Comparison of ENCODE assay signal across 8 cellular contexts in the genomic region with DNA sequence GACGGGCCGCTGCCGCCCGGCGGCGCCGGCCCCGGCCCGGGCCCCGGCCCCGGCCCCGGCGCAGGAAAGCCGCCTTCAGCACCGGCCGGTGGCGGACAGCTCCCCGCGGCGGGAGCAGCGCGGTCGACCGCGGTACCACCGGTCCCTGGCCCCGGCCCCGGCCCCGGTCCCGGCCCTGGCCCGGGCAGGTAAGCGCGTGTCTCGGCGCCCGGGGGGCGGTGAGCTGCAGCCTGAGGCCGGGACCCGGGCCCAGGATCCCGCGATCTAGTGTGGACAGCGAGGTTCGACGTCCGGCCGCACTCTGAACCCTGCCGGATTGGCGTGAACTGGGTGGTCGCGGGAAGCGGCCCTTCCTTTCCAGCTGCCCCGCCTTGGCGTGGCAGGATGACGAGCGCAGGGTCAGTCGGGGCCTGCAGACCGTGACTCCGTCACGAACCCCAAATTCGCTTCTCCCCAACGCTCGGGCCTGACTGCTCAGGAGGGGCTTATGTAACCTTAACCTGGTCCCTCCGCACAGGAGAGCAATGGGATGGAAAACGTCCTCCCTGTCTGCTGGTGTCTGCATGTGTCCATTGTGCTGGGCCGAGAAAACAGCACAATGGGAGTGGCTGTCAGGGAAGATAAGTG. TPM values are rescaled to one million over a fixed set of nuclear protein-coding genes. Genes with fewer than 3 reads are reported as not detected.
A peak's percentile ranks its signal among the peaks of the same experiment; 100 is the strongest.
DNase-seq lines count a peak whose midpoint lies in the region; ATAC-seq, FAIRE-seq and TF ChIP-seq lines count a peak whose summit lies in the region.

No MANE protein-coding gene starts in this region.

- no peak for FAIRE-seq in frontal cortex (lab: Jason Lieb, UNC)

- peak overlapping the region; percentile 67 for H3K27ac ChIP-seq in caudate nucleus (ENCODE audit: low read depth, low read length)
- H3K27ac ChIP-seq in lower lobe of right lung = no peak overlapping the region

- no peaks in the 10 kb centered on the region for H3K9me3 ChIP-seq in lower lobe of right lung

- DNase-seq in NCI-H510A treated with DMSO at 0.1 percent for 48 hours (lab: John Stamatoyannopoulos, UW) = peak; percentile 0
- no peak for DNase-seq in NCI-H510A (lab: John Stamatoyannopoulos, UW)
- DNase-seq in T-helper 1 cell = peak in 4 of 5 donors; percentile 17 to 48 (median 30)
- peak in 5 of 61 donors; percentile 19 to 64 (median 49) for DNase-seq in caudate nucleus (lab: John Stamatoyannopoulos, UW)
- peak; percentile 66 for DNase-seq in lower lobe of right lung
- peak; percentile 27 for DNase-seq in stimulated activated CD8-positive, alpha-beta memory T cell treated with anti-CD3 and anti-CD28 coated beads, Interleukin-7, amount 100 ng/mL, for 24 hours (ENCODE audit: low read depth)
- no peak for DNase-seq in frontal cortex (ENCODE audit: low spot score in 2 of 2)

- TF ChIP-seq CTCF in lower lobe of right lung (IDR thresholded peaks at IDR 0.05) = no peak

- peaks cover 4% of the 10 kb centered on the region for H3K27me3 ChIP-seq in lower lobe of right lung (ENCODE audit: low read depth)

- intact Hi-C loops in lower lobe of right lung (cut with DNase I) = no loop called here

- H3K4me3 ChIP-seq in lower lobe of right lung = peak overlapping the region; percentile 49

- H3K4me1 ChIP-seq in lower lobe of right lung = peaks cover 18% of the 10 kb centered on the region

- no peaks in the 10 kb centered on the region for H3K36me3 ChIP-seq in lower lobe of right lung

- ATAC-seq in HG03060 (IDR thresholded peaks at IDR 0.05; ENCODE audit: low read depth, unreplicated experiment) (peak; percentile 16), lower lobe of right lung (peak; percentile 76 to 87)

RNA-seq across cellular contexts. Expression of gene BSN, which starts 0.5 kb away (rescaled TPM):
- total RNA-seq in lower lobe of right lung = 0.35 TPM
- total RNA-seq in frontal cortex = 5.3 TPM

Comparison
In these comparisons a context has a peak if more than half of its experiments do, and no peak if none do; other contexts are left out.
1. DNase-seq: peak in NCI-H510A treated with DMSO at 0.1 percent for 48 hours (single experiment), T-helper 1 cell (4 of 5), lower lobe of right lung (single experiment) and stimulated activated CD8-positive, alpha-beta memory T cell treated with anti-CD3 and anti-CD28 coated beads, Interleukin-7, amount 100 ng/mL, for 24 hours (single experiment); none in NCI-H510A (single experiment) and frontal cortex (0 of 2).